ENCODE assay signal across 2 cellular contexts in the genomic region with DNA sequence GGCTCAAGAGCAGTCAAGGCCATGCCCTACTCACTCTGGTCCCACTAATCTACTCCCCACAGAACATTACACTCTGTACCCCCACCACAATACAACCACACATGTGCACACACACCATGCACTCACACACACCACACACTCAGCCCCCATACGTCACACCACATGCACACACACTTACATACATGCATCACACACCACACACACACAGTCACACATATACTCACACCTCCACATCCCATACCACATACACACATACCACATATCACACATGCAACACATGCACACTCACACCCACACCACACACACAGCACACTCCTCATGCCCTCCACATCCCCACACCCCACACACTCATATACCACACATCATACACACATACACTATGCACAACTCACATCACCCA.
TF ChIP-seq lines count a peak whose summit lies in the region.

No MANE protein-coding gene starts in this region.

TF ChIP-seq in HepG2, 621 proteins besides CTCF, POLR2A, EP300 and RAD21:
- TF ChIP-seq CREB1 (IDR thresholded peaks at IDR 0.05) = peak; percentile 66; the same call in 1 of the 2 replicates
- TF ChIP-seq CREB1 (CRISPR knock-in tag; IDR thresholded peaks at IDR 0.05) = no peak
- TF ChIP-seq HMG20A (CRISPR knock-in tag; IDR thresholded peaks at IDR 0.05; ENCODE audit: borderline replicate concordance) = no peak
- TF ChIP-seq, protein P1, sequence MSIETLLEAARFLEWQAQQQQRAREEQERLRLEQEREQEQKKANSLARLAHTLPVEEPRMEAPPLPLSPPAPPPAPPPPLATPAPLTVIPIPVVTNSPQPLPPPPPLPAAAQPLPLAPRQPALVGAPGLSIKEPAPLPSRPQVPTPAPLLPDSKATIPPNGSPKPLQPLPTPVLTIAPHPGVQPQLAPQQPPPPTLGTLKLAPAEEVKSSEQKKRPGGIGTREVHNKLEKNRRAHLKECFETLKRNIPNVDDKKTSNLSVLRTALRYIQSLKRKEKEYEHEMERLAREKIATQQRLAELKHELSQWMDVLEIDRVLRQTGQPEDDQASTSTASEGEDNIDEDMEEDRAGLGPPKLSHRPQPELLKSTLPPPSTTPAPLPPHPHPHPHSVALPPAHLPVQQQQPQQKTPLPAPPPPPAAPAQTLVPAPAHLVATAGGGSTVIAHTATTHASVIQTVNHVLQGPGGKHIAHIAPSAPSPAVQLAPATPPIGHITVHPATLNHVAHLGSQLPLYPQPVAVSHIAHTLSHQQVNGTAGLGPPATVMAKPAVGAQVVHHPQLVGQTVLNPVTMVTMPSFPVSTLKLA (IDR thresholded peaks at IDR 0.05) = 0 out of 2 replicates have a peak, but pooled peaks have one; percentile 18
- no peak for TF ChIP-seq ZNF777 (CRISPR knock-in tag; IDR thresholded peaks at IDR 0.05)
- TF ChIP-seq, protein P2, sequence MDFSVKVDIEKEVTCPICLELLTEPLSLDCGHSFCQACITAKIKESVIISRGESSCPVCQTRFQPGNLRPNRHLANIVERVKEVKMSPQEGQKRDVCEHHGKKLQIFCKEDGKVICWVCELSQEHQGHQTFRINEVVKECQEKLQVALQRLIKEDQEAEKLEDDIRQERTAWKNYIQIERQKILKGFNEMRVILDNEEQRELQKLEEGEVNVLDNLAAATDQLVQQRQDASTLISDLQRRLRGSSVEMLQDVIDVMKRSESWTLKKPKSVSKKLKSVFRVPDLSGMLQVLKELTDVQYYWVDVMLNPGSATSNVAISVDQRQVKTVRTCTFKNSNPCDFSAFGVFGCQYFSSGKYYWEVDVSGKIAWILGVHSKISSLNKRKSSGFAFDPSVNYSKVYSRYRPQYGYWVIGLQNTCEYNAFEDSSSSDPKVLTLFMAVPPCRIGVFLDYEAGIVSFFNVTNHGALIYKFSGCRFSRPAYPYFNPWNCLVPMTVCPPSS (IDR thresholded peaks at IDR 0.05) = peak; percentile 78; the same call in 1 of the 2 replicates
- no peak for TF ChIP-seq ISL2 (CRISPR knock-in tag; IDR thresholded peaks at IDR 0.05)
- 0 out of 2 replicates have a peak, but pooled peaks have one; percentile 30 for TF ChIP-seq PLRG1 (conservative IDR thresholded peaks at IDR 0.05)

TF ChIP-seq in IMR-90, 13 proteins besides CTCF, POLR2A, EP300 and RAD21:
- TF ChIP-seq RCOR1 (IDR thresholded peaks at IDR 0.05; ENCODE audit: insufficient replicate concordance, low read length) (no peak), RFX5 (IDR thresholded peaks at IDR 0.05; ENCODE audit: low read depth, low read length) (no peak), CEBPB (IDR thresholded peaks at IDR 0.05; ENCODE audit: low read depth, low read length) (no peak), MAFK (IDR thresholded peaks at IDR 0.05; ENCODE audit: low read depth, low read length) (no peak), CHD1 (IDR thresholded peaks at IDR 0.05; ENCODE audit: low read depth, low read length) (no peak), SMC3 (IDR thresholded peaks at IDR 0.05; ENCODE audit: low read depth, low read length) (no peak), MAZ (IDR thresholded peaks at IDR 0.05; ENCODE audit: borderline replicate concordance, low read depth, low read length) (no peak), MXI1 (IDR thresholded peaks at IDR 0.05; ENCODE audit: borderline replicate concordance, low read depth, low read length) (no peak), NFE2L2 (IDR thresholded peaks at IDR 0.05; ENCODE audit: low read depth, low read length) (no peak), FOS (IDR thresholded peaks at IDR 0.05; ENCODE audit: low read depth, low read length) (no peak), BHLHE40 (IDR thresholded peaks at IDR 0.05; ENCODE audit: low read depth, low read length) (no peak)
- TF ChIP-seq, protein P3, sequence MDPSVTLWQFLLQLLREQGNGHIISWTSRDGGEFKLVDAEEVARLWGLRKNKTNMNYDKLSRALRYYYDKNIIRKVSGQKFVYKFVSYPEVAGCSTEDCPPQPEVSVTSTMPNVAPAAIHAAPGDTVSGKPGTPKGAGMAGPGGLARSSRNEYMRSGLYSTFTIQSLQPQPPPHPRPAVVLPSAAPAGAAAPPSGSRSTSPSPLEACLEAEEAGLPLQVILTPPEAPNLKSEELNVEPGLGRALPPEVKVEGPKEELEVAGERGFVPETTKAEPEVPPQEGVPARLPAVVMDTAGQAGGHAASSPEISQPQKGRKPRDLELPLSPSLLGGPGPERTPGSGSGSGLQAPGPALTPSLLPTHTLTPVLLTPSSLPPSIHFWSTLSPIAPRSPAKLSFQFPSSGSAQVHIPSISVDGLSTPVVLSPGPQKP (IDR thresholded peaks at IDR 0.05; ENCODE audit: borderline replicate concordance, low read depth, low read length) = no peak
- TF ChIP-seq, protein P4, sequence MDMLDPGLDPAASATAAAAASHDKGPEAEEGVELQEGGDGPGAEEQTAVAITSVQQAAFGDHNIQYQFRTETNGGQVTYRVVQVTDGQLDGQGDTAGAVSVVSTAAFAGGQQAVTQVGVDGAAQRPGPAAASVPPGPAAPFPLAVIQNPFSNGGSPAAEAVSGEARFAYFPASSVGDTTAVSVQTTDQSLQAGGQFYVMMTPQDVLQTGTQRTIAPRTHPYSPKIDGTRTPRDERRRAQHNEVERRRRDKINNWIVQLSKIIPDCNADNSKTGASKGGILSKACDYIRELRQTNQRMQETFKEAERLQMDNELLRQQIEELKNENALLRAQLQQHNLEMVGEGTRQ (IDR thresholded peaks at IDR 0.05; ENCODE audit: low read depth, low read length) = no peak
